In the genomic region with DNA sequence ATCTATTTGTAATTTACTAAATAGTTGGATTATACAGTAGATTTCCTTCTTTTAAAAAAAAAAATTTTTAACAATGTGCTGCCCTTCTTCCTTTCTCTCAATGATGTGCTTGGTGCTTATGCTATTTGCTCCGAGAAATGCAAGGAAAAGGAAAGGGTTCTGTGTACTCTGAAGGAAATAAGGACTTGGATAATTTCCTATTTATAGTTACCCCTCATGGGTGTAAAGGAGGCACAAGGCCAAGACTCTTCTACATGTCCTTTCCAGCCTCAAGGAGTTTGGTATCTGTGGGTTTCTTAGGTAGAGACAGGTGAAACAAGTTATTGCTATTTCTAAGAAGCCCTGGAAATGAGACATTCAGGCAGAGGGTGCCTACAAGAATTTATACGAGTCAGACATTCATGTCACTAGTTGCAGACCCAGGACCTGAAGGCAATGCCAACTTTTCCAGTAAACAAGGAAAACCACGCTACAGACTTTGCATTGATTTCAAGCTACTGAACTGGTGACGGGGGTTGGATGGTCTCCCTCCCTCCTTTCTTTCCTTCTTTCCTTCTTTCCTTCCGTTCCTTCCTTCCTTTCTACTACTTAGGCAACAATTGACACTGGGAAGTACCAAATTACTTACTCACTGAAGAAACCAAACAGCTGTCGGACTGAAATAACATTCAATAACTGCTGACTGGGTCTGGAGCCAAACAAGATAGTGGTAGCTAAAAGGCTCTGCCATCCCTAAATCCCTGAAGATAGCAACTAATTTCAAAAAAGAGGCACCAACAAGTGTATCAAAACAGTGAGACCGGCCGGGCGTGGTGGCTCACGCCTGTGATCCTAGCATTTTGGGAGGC, we compare ENCODE assay signal across 16 cellular contexts. TPM values are rescaled to one million over a fixed set of nuclear protein-coding genes. Genes with fewer than 3 reads are reported as not detected.
DNase-seq lines count a peak whose midpoint lies in the region; FAIRE-seq and TF ChIP-seq lines count a peak whose summit lies in the region.
"Had no signal": no experiment of that assay in that cellular context is flagged by ENCODE, and none has a peak within 500 bp of the region (broad histone marks: within the 10 kb centered on the region; RNA-seq: fewer than 3 reads in every experiment).

No MANE protein-coding gene starts in this region.

- no peak for DNase-seq in activated T-cell treated with anti-CD3 and anti-CD28 coated beads, Interleukin-2, amount 50 U/mL, for 24 hours
- no peak for DNase-seq in activated T-cell treated with anti-CD3 and anti-CD28 coated beads, Interleukin-2, amount 50 U/mL, for 48 hours
- DNase-seq in bronchial epithelial cell (ENCODE audit: low read depth) (peak; percentile 9), iris pigment epithelial cell (ENCODE audit: low read depth) (peak; percentile 56), transverse colon (no peak), NCI-H2196 treated with DMSO at 0.1 percent for 48 hours (lab: John Stamatoyannopoulos, UW; ENCODE audit: unreplicated experiment) (no peak)
- DNase-seq in stimulated activated CD4-positive, alpha-beta T cell treated with anti-CD3 and anti-CD28 coated beads, Interleukin-4, amount 100 ng/mL, for 1 hour: no peak
- DNase-seq in activated effector memory CD4-positive, alpha-beta T cell treated with Interleukin-2 at 50 U/mL for 16 hours: no peak
- DNase-seq: activated CD4-positive, CD25-positive, alpha-beta regulatory T cell treated with anti-CD3 and anti-CD28 coated beads, Interleukin-2, amount 50 U/mL, for 72 hours; amniotic stem cell; natural killer cell; NCI-H1092 treated with DMSO at 0.1 percent for 48 hours; NCI-H526; stimulated activated naive CD4-positive, alpha-beta T cell treated with Interleukin-2 at 50 U/mL for 16 hours had no signal

- in situ Hi-C loops in transverse colon (cut with MboI; ENCODE audit: low pct_ligation_motif_present in 1 of 4, low pct_unique_long_range_greater_than_20kb in 1 of 4, low sequenced_read_pairs in 3 of 4): no loop called here

- FAIRE-seq in bronchial epithelial cell (lab: Jason Lieb, UNC): no peak

- H3K27me3 Mint-ChIP-seq in activated T-cell treated with anti-CD3 and anti-CD28 coated beads, Interleukin-2, amount 50 U/mL, for 24 hours: no peaks in the 10 kb centered on the region

- H3K4me3 Mint-ChIP-seq in activated T-cell treated with anti-CD3 and anti-CD28 coated beads, Interleukin-2, amount 50 U/mL, for 24 hours: no peak overlapping the region
- H3K4me3 Mint-ChIP-seq: natural killer cell had no signal

- intact Hi-C loops in transverse colon (cut with DNase I; ENCODE audit: low total_unique reads): no loop called here

- H3K4me3 ChIP-seq in bronchial epithelial cell (ENCODE audit: low read depth, low read length): no peak overlapping the region
- no peak overlapping the region for H3K4me3 ChIP-seq in transverse colon
- H3K4me3 ChIP-seq: SK-N-MC had no signal

- H3K27me3 ChIP-seq in bronchial epithelial cell (ENCODE audit: control insufficient read depth, insufficient read depth, low read length): no peaks in the 10 kb centered on the region
- no peaks in the 10 kb centered on the region for H3K27me3 ChIP-seq in transverse colon

- peak overlapping the region; percentile 58 for H3K27ac Mint-ChIP-seq in activated T-cell treated with anti-CD3 and anti-CD28 coated beads, Interleukin-2, amount 50 U/mL, for 24 hours

- H3K4me1 Mint-ChIP-seq in activated T-cell treated with anti-CD3 and anti-CD28 coated beads, Interleukin-2, amount 50 U/mL, for 24 hours (ENCODE audit: low read depth): peaks cover 31% of the 10 kb centered on the region

- TF ChIP-seq CTCF in bronchial epithelial cell (IDR thresholded peaks at IDR 0.05; ENCODE audit: insufficient read depth, low read length, severe bottlenecking): no peak
- TF ChIP-seq CTCF in transverse colon (IDR thresholded peaks at IDR 0.05): no peak

- TF ChIP-seq EP300 in transverse colon (IDR thresholded peaks at IDR 0.05; ENCODE audit: low read depth): no peak

- H3K4me1 ChIP-seq in transverse colon: no peaks in the 10 kb centered on the region

- no peak for TF ChIP-seq POLR2A in transverse colon (IDR thresholded peaks at IDR 0.05)

- H3K36me3 Mint-ChIP-seq in activated T-cell treated with anti-CD3 and anti-CD28 coated beads, Interleukin-2, amount 50 U/mL, for 24 hours (ENCODE audit: low read depth): peaks cover 65% of the 10 kb centered on the region
- H3K36me3 Mint-ChIP-seq: natural killer cell had no signal

- no peaks in the 10 kb centered on the region for H3K9me3 Mint-ChIP-seq in activated T-cell treated with anti-CD3 and anti-CD28 coated beads, Interleukin-2, amount 50 U/mL, for 24 hours
- H3K9me3 Mint-ChIP-seq: natural killer cell had no signal

- H3K36me3 ChIP-seq in bronchial epithelial cell (ENCODE audit: control insufficient read depth, insufficient read depth, low read length) (peaks cover 2% of the 10 kb centered on the region), transverse colon (peaks cover 0 to 13% (median 4%) of the 10 kb centered on the region in 4 donors)

- no peaks in the 10 kb centered on the region for H3K9me3 ChIP-seq in transverse colon

- WGBS in transverse colon (ENCODE audit: low coverage in 1 of 2), 2 donors: 73 to 83% methylated on average over 6 to 10 of the region's 10 CpGs

- peak overlapping the region in 3 of 4 donors; percentile 3 to 23 (median 18) for H3K27ac ChIP-seq in transverse colon
- H3K27ac ChIP-seq: SK-N-MC had no signal

RNA-seq across cellular contexts. Expression of a gene that starts 33.8 kb away (rescaled TPM):
- total RNA-seq in bronchial epithelial cell (5.9 and 6.8 TPM in 2 replicates), transverse colon (10 to 100 TPM; 10.8 to 34.6 (median 32.2) TPM)

RNA-seq across cellular contexts. Expression of a gene that starts 42.8 kb away (rescaled TPM):
- total RNA-seq in bronchial epithelial cell (not detected in 2 replicates), transverse colon (not detected)
- total RNA-seq: Daoy, natural killer cell had no signal

RNA-seq across cellular contexts. Expression of a gene that starts 47.1 kb away (rescaled TPM):
- total RNA-seq in bronchial epithelial cell (not detected in 2 replicates), transverse colon (not detected)

RNA-seq across cellular contexts. Expression of a gene that starts 48.1 kb away (rescaled TPM):
- total RNA-seq in bronchial epithelial cell (11.6 and 12.2 TPM in 2 replicates), transverse colon (100 to 1,000 TPM in 2 of 4 donors, 10 to 100 TPM in 2; 51.3 to 151 (median 79.1) TPM)

Comparison
In these comparisons a context has a peak if more than half of its experiments do, and no peak if none do; other contexts are left out.
1. DNase-seq: peak in bronchial epithelial cell (single experiment) and iris pigment epithelial cell (single experiment); none in activated T-cell treated with anti-CD3 and anti-CD28 coated beads, Interleukin-2, amount 50 U/mL, for 24 hours (single experiment), activated T-cell treated with anti-CD3 and anti-CD28 coated beads, Interleukin-2, amount 50 U/mL, for 48 hours (0 of 2), transverse colon (single experiment), NCI-H2196 treated with DMSO at 0.1 percent for 48 hours (single experiment), stimulated activated CD4-positive, alpha-beta T cell treated with anti-CD3 and anti-CD28 coated beads, Interleukin-4, amount 100 ng/mL, for 1 hour (single experiment) and activated effector memory CD4-positive, alpha-beta T cell treated with Interleukin-2 at 50 U/mL for 16 hours (single experiment).